8 cellular contexts compared by ENCODE assay signal in genomic region chr1:210233216-210233494, GRCh38. TPM values are rescaled to one million over a fixed set of nuclear protein-coding genes. Genes with fewer than 3 reads are reported as not detected.
A peak's percentile ranks its signal among the peaks of the same experiment; 100 is the strongest.
DNase-seq lines count a peak whose midpoint lies in the region; ATAC-seq lines count a peak whose summit lies in the region.

No MANE protein-coding gene starts in this region.

- ATAC-seq in activated T-helper 17 cell treated with anti-CD3 and anti-CD28 coated beads, Interleukin-2, amount 50 U/mL, for 72 hours (replicated peaks) = peak; percentile 59
- ATAC-seq in left ventricle myocardium superior (peak; percentile 11), HG02870 (IDR thresholded peaks at IDR 0.05; ENCODE audit: unreplicated experiment) (no peak)

- peaks cover 9% of the 10 kb centered on the region for H3K4me1 Mint-ChIP-seq in activated T-helper 17 cell treated with anti-CD3 and anti-CD28 coated beads, Interleukin-2, amount 50 U/mL, for 72 hours

- peaks cover 47% of the 10 kb centered on the region for H3K27me3 Mint-ChIP-seq in activated T-helper 17 cell treated with anti-CD3 and anti-CD28 coated beads, Interleukin-2, amount 50 U/mL, for 72 hours

- no peaks in the 10 kb centered on the region for H3K9me3 Mint-ChIP-seq in activated T-helper 17 cell treated with anti-CD3 and anti-CD28 coated beads, Interleukin-2, amount 50 U/mL, for 72 hours

- DNase-seq in NCI-H2107 treated with DMSO at 0.1 percent for 48 hours (lab: John Stamatoyannopoulos, UW; ENCODE audit: unreplicated experiment) (peak; percentile 21), NCI-H2107 (lab: John Stamatoyannopoulos, UW) (no peak), left ventricle myocardium superior (peak; percentile 54), retina (peak; percentile 74), SHP77 treated with DMSO at 0.1 percent for 48 hours (lab: John Stamatoyannopoulos, UW) (no peak), NCI-H187 (lab: John Stamatoyannopoulos, UW) (no peak)

- no peaks in the 10 kb centered on the region for H3K36me3 Mint-ChIP-seq in activated T-helper 17 cell treated with anti-CD3 and anti-CD28 coated beads, Interleukin-2, amount 50 U/mL, for 72 hours (ENCODE audit: low read depth)

- intact Hi-C loops in left ventricle myocardium superior (cut with micrococcal nuclease) = no loop called here

- H3K27ac Mint-ChIP-seq in activated T-helper 17 cell treated with anti-CD3 and anti-CD28 coated beads, Interleukin-2, amount 50 U/mL, for 72 hours = no peak overlapping the region

- peak overlapping the region; percentile 55 for H3K4me3 Mint-ChIP-seq in activated T-helper 17 cell treated with anti-CD3 and anti-CD28 coated beads, Interleukin-2, amount 50 U/mL, for 72 hours

RNA-seq across cellular contexts. Expression of gene SERTAD4, which starts 0.6 kb away (rescaled TPM):
- total RNA-seq in activated T-helper 17 cell treated with anti-CD3 and anti-CD28 coated beads, Interleukin-2, amount 50 U/mL, for 72 hours = not detected
- 4.1 TPM for total RNA-seq in left ventricle myocardium superior

Comparison
In these comparisons a context has a peak if more than half of its experiments do, and no peak if none do; other contexts are left out.
1. DNase-seq: peak in NCI-H2107 treated with DMSO at 0.1 percent for 48 hours (single experiment), left ventricle myocardium superior (single experiment) and retina (single experiment); none in NCI-H2107 (single experiment), SHP77 treated with DMSO at 0.1 percent for 48 hours (single experiment) and NCI-H187 (0 of 2).